In genomic region chr2:179580378-179581146, GRCh38 we compare ENCODE assay signal across 1 cellular context.
TF ChIP-seq lines count a peak whose summit lies in the region.

No MANE protein-coding gene starts in this region.

TF ChIP-seq in IMR-90, 13 proteins besides CTCF, POLR2A, EP300 and RAD21 (continued from another document):
- TF ChIP-seq FOS (IDR thresholded peaks at IDR 0.05; ENCODE audit: low read depth, low read length) (no peak), CHD1 (IDR thresholded peaks at IDR 0.05; ENCODE audit: low read depth, low read length) (no peak), MAZ (IDR thresholded peaks at IDR 0.05; ENCODE audit: borderline replicate concordance, low read depth, low read length) (no peak)
